In the genomic region with DNA sequence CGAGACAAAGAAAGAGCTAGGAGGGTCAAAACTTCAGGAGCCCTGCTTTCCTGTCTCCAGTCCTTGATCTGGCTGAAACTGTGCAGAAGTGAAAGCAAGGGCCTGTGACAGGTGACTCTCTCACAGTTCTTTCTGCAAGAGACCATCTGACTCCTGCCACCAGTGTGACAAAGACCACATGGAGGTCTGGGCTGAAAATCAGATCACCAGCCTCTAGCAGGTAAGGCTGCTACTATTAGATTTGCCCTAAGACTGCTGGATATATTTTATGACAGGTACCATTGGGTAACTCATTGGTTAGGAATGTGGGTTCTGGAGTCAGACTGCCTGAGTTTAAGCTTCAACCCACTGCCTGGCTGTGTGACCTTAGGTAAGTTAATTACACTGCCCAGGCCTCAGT, we compare ENCODE assay signal across 10 cellular contexts.
DNase-seq lines count a peak whose midpoint lies in the region; ATAC-seq, FAIRE-seq and TF ChIP-seq lines count a peak whose summit lies in the region.
"Had no signal": no experiment of that assay in that cellular context is flagged by ENCODE, and none has a peak within 500 bp of the region (broad histone marks: within the 10 kb centered on the region; RNA-seq: fewer than 3 reads in every experiment).

No MANE protein-coding gene starts in this region.

- H3K18ac ChIP-seq in mesenchymal stem cell (ENCODE audit: low read depth in 1 of 2, low read length in 2 of 2) = no peak overlapping the region

- ATAC-seq in GM19043 (IDR thresholded peaks at IDR 0.05; ENCODE audit: low read depth, unreplicated experiment) (peak; percentile 69), HG02870 (IDR thresholded peaks at IDR 0.05; ENCODE audit: unreplicated experiment) (peak; percentile 72)

- H2BK12ac ChIP-seq in mesenchymal stem cell (ENCODE audit: low read length in 2 of 2) = no peak overlapping the region

- no peak overlapping the region for H3K4me3 ChIP-seq in mesenchymal stem cell (ENCODE audit: insufficient read depth in 1 of 2, low read depth in 1 of 2, low read length in 2 of 2)
- H3K4me3 ChIP-seq: adrenal gland had no signal

- H3K36me3 ChIP-seq in mesenchymal stem cell (ENCODE audit: control insufficient read depth in 1 of 2, insufficient read depth in 2 of 2, low read depth in 1 of 2, low read length in 2 of 2) = no peaks in the 10 kb centered on the region
- H3K36me3 ChIP-seq: adrenal gland had no signal

- no peak overlapping the region for H2AFZ ChIP-seq in mesenchymal stem cell (ENCODE audit: low read depth, low read length)

- H3K79me1 ChIP-seq in mesenchymal stem cell (replicated peaks; ENCODE audit: low read length, poor library complexity, severe bottlenecking) = no peaks in the 10 kb centered on the region

- H3K27ac ChIP-seq in mesenchymal stem cell (ENCODE audit: low read length, poor library complexity, severe bottlenecking) = peak overlapping the region; percentile 19
- H3K27ac ChIP-seq: adrenal gland had no signal

- H2BK120ac ChIP-seq in mesenchymal stem cell (ENCODE audit: low read depth, low read length) = no peak overlapping the region

- no peaks in the 10 kb centered on the region for H3K9me3 ChIP-seq in mesenchymal stem cell (ENCODE audit: control insufficient read depth, low read length)
- H3K9me3 ChIP-seq: adrenal gland had no signal

- no peak overlapping the region for H3K9ac ChIP-seq in mesenchymal stem cell (ENCODE audit: low read length)

- no peak overlapping the region for H2BK5ac ChIP-seq in mesenchymal stem cell (ENCODE audit: low read depth, low read length, poor library complexity, severe bottlenecking)

- no peaks in the 10 kb centered on the region for H3K27me3 ChIP-seq in mesenchymal stem cell (ENCODE audit: control insufficient read depth in 1 of 2, insufficient read depth in 1 of 2, low read length in 2 of 2)
- H3K27me3 ChIP-seq: adrenal gland had no signal

- no peak overlapping the region for H3K4me2 ChIP-seq in mesenchymal stem cell (ENCODE audit: low read length, poor library complexity, severe bottlenecking)

- H2AK5ac ChIP-seq in mesenchymal stem cell (ENCODE audit: low read length, severe bottlenecking) = no peak overlapping the region

- H3K4me1 ChIP-seq in mesenchymal stem cell (ENCODE audit: control insufficient read depth, insufficient read depth, low read depth, low read length) = peaks cover 5% of the 10 kb centered on the region

- no peak for FAIRE-seq in H54 (lab: Jason Lieb, UNC)

- H4K8ac ChIP-seq in mesenchymal stem cell (ENCODE audit: low read length) = no peak overlapping the region

- H3K14ac ChIP-seq in mesenchymal stem cell (ENCODE audit: low read length in 2 of 2) = no peak overlapping the region

- no peak overlapping the region for H3K23ac ChIP-seq in mesenchymal stem cell (ENCODE audit: low read length in 2 of 2)

- no peak overlapping the region for H4K91ac ChIP-seq in mesenchymal stem cell (ENCODE audit: low read length)

- DNase-seq in NCI-H226 (peak; percentile 49), mesenchymal stem cell (peak; percentile 18), NCI-H446 treated with DMSO at 0.1 percent for 48 hours (lab: John Stamatoyannopoulos, UW) (no peak), GDM1 (lab: John Stamatoyannopoulos, UW) (no peak), GM03348 (ENCODE audit: low spot score) (no peak), H54 (ENCODE audit: insufficient read length, low spot score) (no peak)
- DNase-seq: H7 had no signal

- no peak for TF ChIP-seq POLR2A in H54 (IDR thresholded peaks at IDR 0.05; ENCODE audit: low read depth, low read length)

- no peak overlapping the region for H2BK15ac ChIP-seq in mesenchymal stem cell (ENCODE audit: low read depth, poor library complexity, severe bottlenecking)

- WGBS in mesenchymal stem cell = 59% methylated on average over 1 of the region's 1 CpG

- no peak overlapping the region for H3K4ac ChIP-seq in mesenchymal stem cell (ENCODE audit: low read depth in 1 of 2, low read length in 2 of 2)

Comparison
In these comparisons a context has a peak if more than half of its experiments do, and no peak if none do; other contexts are left out.
1. DNase-seq: peak in NCI-H226 (single experiment) and mesenchymal stem cell (single experiment); none in NCI-H446 treated with DMSO at 0.1 percent for 48 hours (single experiment), GDM1 (single experiment), GM03348 (single experiment) and H54 (single experiment).